ENCODE assay signal across 19 cellular contexts in genomic region chr10:24417053-24417452, GRCh38.
"Had no signal": no experiment of that assay in that cellular context is flagged by ENCODE, and none has a peak within 500 bp of the region (broad histone marks: within the 10 kb centered on the region; RNA-seq: fewer than 3 reads in every experiment).

No MANE protein-coding gene starts in this region.

- H3K27ac ChIP-seq: WERI-Rb-1 had no signal

- H3K4me3 Mint-ChIP-seq: activated CD8-positive, alpha-beta T cell treated with anti-CD3 and anti-CD28 coated beads for 36 hours; activated naive CD8-positive, alpha-beta T cell treated with anti-CD3 and anti-CD28 coated beads, Interleukin-2, amount 50 U/mL, for 24 hours; activated T-helper 1 cell treated with anti-CD3 and anti-CD28 coated beads, Interleukin-12 subunit alpha, Interleukin-12 subunit beta, Interleukin-2, Interleukin-4 antibody, amounts not matched to agents 30 ng/mL and 10 ng/mL and 1 ng/mL, durations not matched to agents 14 hours and 24 hours and 36 hours; natural killer cell treated with Interleukin-12 subunit alpha and Interleukin-12 subunit beta and Interleukin-15 and Interleukin-18, amount 100 ng/mL, for 72 hours; stimulated activated naive CD8-positive, alpha-beta T cell treated with anti-CD3 and anti-CD28 coated beads, Interleukin-15, amount 100 ng/mL, for 72 hours had no signal

- H3K27me3 ChIP-seq: gastroesophageal sphincter had no signal

- H3K4me3 ChIP-seq: coronary artery, gastroesophageal sphincter, lower lobe of right lung, mucosa of descending colon had no signal

- H3K27me3 Mint-ChIP-seq: natural killer cell treated with Interleukin-12 subunit alpha and Interleukin-12 subunit beta and Interleukin-15 and Interleukin-18, amount 100 ng/mL, for 72 hours had no signal

- H3K27ac Mint-ChIP-seq: activated CD8-positive, alpha-beta T cell treated with anti-CD3 and anti-CD28 coated beads for 36 hours; activated naive CD8-positive, alpha-beta T cell treated with anti-CD3 and anti-CD28 coated beads, Interleukin-2, amount 50 U/mL, for 24 hours; activated T-helper 1 cell treated with anti-CD3 and anti-CD28 coated beads, Interleukin-12 subunit alpha, Interleukin-12 subunit beta, Interleukin-2, Interleukin-4 antibody, amounts not matched to agents 30 ng/mL and 10 ng/mL and 1 ng/mL, durations not matched to agents 14 hours and 24 hours and 36 hours; natural killer cell treated with Interleukin-12 subunit alpha and Interleukin-12 subunit beta and Interleukin-15 and Interleukin-18, amount 100 ng/mL, for 72 hours; stimulated activated naive CD8-positive, alpha-beta T cell treated with anti-CD3 and anti-CD28 coated beads, Interleukin-15, amount 100 ng/mL, for 72 hours had no signal

- H3K9me3 Mint-ChIP-seq: activated CD8-positive, alpha-beta T cell treated with anti-CD3 and anti-CD28 coated beads for 36 hours; activated T-helper 1 cell treated with anti-CD3 and anti-CD28 coated beads, Interleukin-12 subunit alpha, Interleukin-12 subunit beta, Interleukin-2, Interleukin-4 antibody, amounts not matched to agents 30 ng/mL and 10 ng/mL and 1 ng/mL, durations not matched to agents 14 hours and 24 hours and 36 hours; natural killer cell treated with Interleukin-12 subunit alpha and Interleukin-12 subunit beta and Interleukin-15 and Interleukin-18, amount 100 ng/mL, for 72 hours; stimulated activated naive CD8-positive, alpha-beta T cell treated with anti-CD3 and anti-CD28 coated beads, Interleukin-15, amount 100 ng/mL, for 72 hours had no signal

- DNase-seq: activated CD4-positive, alpha-beta T cell treated with anti-CD3 and anti-CD28 coated beads for 4 hours; activated CD8-positive, alpha-beta memory T cell treated with anti-CD3 and anti-CD28 coated beads, Interleukin-2, amount 50 U/mL, for 4 hours; activated CD8-positive, alpha-beta T cell treated with anti-CD3 and anti-CD28 coated beads for 36 hours; activated naive CD4-positive, alpha-beta T cell; activated naive CD8-positive, alpha-beta T cell treated with anti-CD3 and anti-CD28 coated beads, Interleukin-2, amount 50 U/mL, for 24 hours; central memory CD4-positive, alpha-beta T cell; effector CD8-positive, alpha-beta T cell; lower lobe of right lung; mucosa of descending colon; stimulated activated CD4-positive, alpha-beta T cell treated with anti-CD3 and anti-CD28 coated beads, Interleukin-15, amount 100 ng/mL, for 24 hours; stimulated activated CD4-positive, alpha-beta T cell treated with anti-CD3 and anti-CD28 coated beads, Interleukin-4, amount 100 ng/mL, for 24 hours; stimulated activated naive CD8-positive, alpha-beta T cell treated with anti-CD3 and anti-CD28 coated beads, Interleukin-15, amount 100 ng/mL, for 72 hours; T-helper 1 cell; trophoblast cell; WERI-Rb-1 had no signal

- H3K9me3 ChIP-seq: gastroesophageal sphincter, lower lobe of right lung, mucosa of descending colon had no signal

- H3K36me3 Mint-ChIP-seq: natural killer cell treated with Interleukin-12 subunit alpha and Interleukin-12 subunit beta and Interleukin-15 and Interleukin-18, amount 100 ng/mL, for 72 hours had no signal

- H3K36me3 ChIP-seq: gastroesophageal sphincter, lower lobe of right lung, WERI-Rb-1 had no signal

- H3K4me1 Mint-ChIP-seq: activated naive CD8-positive, alpha-beta T cell treated with anti-CD3 and anti-CD28 coated beads, Interleukin-2, amount 50 U/mL, for 24 hours; stimulated activated naive CD8-positive, alpha-beta T cell treated with anti-CD3 and anti-CD28 coated beads, Interleukin-15, amount 100 ng/mL, for 72 hours had no signal
